ENCODE assay signal across 8 cellular contexts in genomic region chr3:121545564-121546455, GRCh38. TPM values are rescaled to one million over a fixed set of nuclear protein-coding genes. Genes with fewer than 3 reads are reported as not detected.
DNase-seq lines count a peak whose midpoint lies in the region; ATAC-seq and TF ChIP-seq lines count a peak whose summit lies in the region.

POLQ (minus strand) TSS chr3:121545988; CDS start chr3:121545877, 111 bp downstream.

- H3K36me3 Mint-ChIP-seq in WTC11 = peaks cover 22% of the 10 kb centered on the region

- peaks cover 4 to 40% (median 17%) of the 10 kb centered on the region in 6 donors for H3K4me1 ChIP-seq in spleen

- H3K27ac ChIP-seq in AG04450 (ENCODE audit: low read depth, low read length) (no peak within 1 kb of the TSS), caudate nucleus (ENCODE audit: low read depth, low read length) (peak within 1 kb of the TSS; percentile 83), spleen (peak within 1 kb of the TSS; percentile 74 to 91 (median 87))

- H3K9me3 ChIP-seq in AG04450 (ENCODE audit: control insufficient read depth, insufficient read depth, low read length) (no peaks in the 10 kb centered on the region; the same call in 1 of the 2 replicates), spleen (no peaks in the 10 kb centered on the region)

- H3K4me1 Mint-ChIP-seq in WTC11 = peaks cover 20% of the 10 kb centered on the region

- intact Hi-C loops in spleen (cut with DNase I; ENCODE audit: low total_unique reads) = loop anchor here (5.0 to 10.0 kb wide), 2 partner anchors 716 to 1489 kb away; no protein-coding TSS in a partner anchor

- 0 to 1% (median 0%) methylated on average over 23 to 42 of the region's 42 CpGs for WGBS in spleen, 5 donors

- CTCF ChIA-PET in AG04450 (lab: Charles Lee) (interaction anchor here (0.5 to 3.2 kb wide), 24 partner anchors 8 to 1943 kb away, joined by 3 to 41 read pairs (median 5); partner anchors contain the start of gene SEMA5B), WTC11 (lab: Charles Lee) (interaction anchor here (0.6 to 3.2 kb wide), 12 partner anchors 16 to 754 kb away, joined by 3 to 18 read pairs (median 8); partner anchors contain the start of gene FBXO40)

- peaks cover 0 to under 1% (median 0%) of the 10 kb centered on the region in 6 donors for H3K36me3 ChIP-seq in spleen

- peak; percentile 84 for ATAC-seq in GM18909 (IDR thresholded peaks at IDR 0.05; ENCODE audit: poor library complexity, unreplicated experiment)
- ATAC-seq in HG03175 (IDR thresholded peaks at IDR 0.05; ENCODE audit: unreplicated experiment) = peak; percentile 79
- ATAC-seq in WTC11 = peak; percentile 94

- H3K27me3 Mint-ChIP-seq in WTC11 (ENCODE audit: low read depth) = no peaks in the 10 kb centered on the region

- DNase-seq in AG04450 (ENCODE audit: low read depth, low spot score) (peak; percentile 85), NCI-H226 (peak; percentile 78), WTC11 (ENCODE audit: low spot score) (peak; percentile 83), caudate nucleus (lab: John Stamatoyannopoulos, UW) (peak in 60 of 61 donors; percentile 50 to 98 (median 86)), inferior parietal cortex (ENCODE audit: extremely low spot score) (peak; percentile 95), spleen (peak; percentile 97)

- no peaks in the 10 kb centered on the region for H3K9me3 Mint-ChIP-seq in WTC11

- H3K27me3 ChIP-seq in AG04450 (ENCODE audit: control insufficient read depth, insufficient read depth, low read length) (no peaks in the 10 kb centered on the region), spleen (replicated peaks in 1 of 7) (no peaks in the 10 kb centered on the region)

- H3K4me3 ChIP-seq in AG04450 (ENCODE audit: low read depth, low read length) (peak within 1 kb of the TSS; percentile 82), spleen (peak within 1 kb of the TSS; percentile 47 to 93 (median 66))

- H3K4me3 Mint-ChIP-seq in WTC11 = peak within 1 kb of the TSS; percentile 98

- TF ChIP-seq CTCF in AG04450 (IDR thresholded peaks at IDR 0.05; ENCODE audit: low read depth, low read length) = no peak
- no peak for TF ChIP-seq CTCF in WTC11 (IDR thresholded peaks at IDR 0.05)
- no peak for TF ChIP-seq CTCF in spleen (IDR thresholded peaks at IDR 0.05 in 8 of 11, conservative IDR thresholded peaks at IDR 0.05 in 3 of 11)

- POLR2A ChIA-PET in AG04450 (lab: Yijun Ruan, JAX) (no interaction called here), WTC11 (lab: Charles Lee) (interaction anchor here (1.0 kb wide), 1 partner anchor 203 kb away, joined by 3 read pairs; no protein-coding TSS in a partner anchor)

- no peak for TF ChIP-seq POLR2A in spleen (IDR thresholded peaks at IDR 0.05)

- H3K27ac Mint-ChIP-seq in WTC11 = peak within 1 kb of the TSS; percentile 94

TF ChIP-seq in WTC11, 78 proteins besides CTCF, POLR2A, EP300 and RAD21 (continues in another document):
- no peak; the same call in 1 of the 2 replicates for TF ChIP-seq E2F4 (CRISPR knock-in tag; IDR thresholded peaks at IDR 0.05; ENCODE audit: borderline replicate concordance, low read depth)
- TF ChIP-seq ZNF121 (CRISPR knock-in tag; IDR thresholded peaks at IDR 0.05) = no peak
- TF ChIP-seq PREB (CRISPR knock-in tag; IDR thresholded peaks at IDR 0.05; ENCODE audit: borderline replicate concordance) = no peak
- no peak for TF ChIP-seq ZNF671 (CRISPR knock-in tag; IDR thresholded peaks at IDR 0.05)
- no peak for TF ChIP-seq EMX1 (CRISPR knock-in tag; IDR thresholded peaks at IDR 0.05)
- peak; percentile 43; the same call in 1 of the 2 replicates for TF ChIP-seq E2F1 (CRISPR knock-in tag; IDR thresholded peaks at IDR 0.05)
- TF ChIP-seq ZBTB43 (CRISPR knock-in tag; IDR thresholded peaks at IDR 0.05) = peak; percentile 70; the same call in 1 of the 2 replicates
- TF ChIP-seq SP1 (CRISPR knock-in tag; conservative IDR thresholded peaks at IDR 0.05) = peak; percentile 55
- TF ChIP-seq USF2 (CRISPR knock-in tag; IDR thresholded peaks at IDR 0.05) = no peak
- peak; percentile 51; the same call in 1 of the 2 replicates for TF ChIP-seq FOXP4 (CRISPR knock-in tag; IDR thresholded peaks at IDR 0.05)
- peak; percentile 56; the same call in 1 of the 2 replicates for TF ChIP-seq ZNF232 (CRISPR knock-in tag; IDR thresholded peaks at IDR 0.05)
- TF ChIP-seq IRF1 (CRISPR knock-in tag; IDR thresholded peaks at IDR 0.05) = 0 out of 2 replicates have a peak, but pooled peaks have one; percentile 52
- TF ChIP-seq TCF7 (CRISPR knock-in tag; IDR thresholded peaks at IDR 0.05; ENCODE audit: low read depth) = no peak

RNA-seq across cellular contexts. Expression of gene POLQ, which starts in this region (rescaled TPM):
- polyA plus RNA-seq in AG04450 (2011; rRNA removed) (0.96 and 1.4 TPM in 2 replicates), spleen (under 1 TPM; 0.50 to 0.88 (median 0.77) TPM)
- 2.9 and 3.0 TPM in 2 replicates for polyA minus RNA-seq in AG04450 (2011; rRNA and poly(A)+ RNA removed)
- total RNA-seq in WTC11 (2021) (14.9 to 16.8 TPM (median 16.2 TPM) in 3 replicates), spleen (1 to 10 TPM in 5 of 7 donors, under 1 TPM in 2; 0.76 to 4.7 (median 2.2) TPM)
